26 cellular contexts compared by ENCODE assay signal in genomic region chr9:115071176-115071575, GRCh38. TPM values are rescaled to one million over a fixed set of nuclear protein-coding genes. Genes with fewer than 3 reads are reported as not detected.
DNase-seq lines count a peak whose midpoint lies in the region; ATAC-seq and TF ChIP-seq lines count a peak whose summit lies in the region.
"Had no signal": no experiment of that assay in that cellular context is flagged by ENCODE, and none has a peak within 500 bp of the region (broad histone marks: within the 10 kb centered on the region; RNA-seq: fewer than 3 reads in every experiment).

No MANE protein-coding gene starts in this region.

- no peak for ATAC-seq in HG03521 (IDR thresholded peaks at IDR 0.05; ENCODE audit: unreplicated experiment)
- ATAC-seq: GM12878, Right ventricle myocardium inferior had no signal

- TF ChIP-seq CTCF in MCF 10A (IDR thresholded peaks at IDR 0.05; ENCODE audit: unreplicated experiment), result no peak
- TF ChIP-seq CTCF in breast epithelium (IDR thresholded peaks at IDR 0.05), result no peak
- no peak for TF ChIP-seq CTCF in nephron progenitor cell (IDR thresholded peaks at IDR 0.05)

- H3K4me1 Mint-ChIP-seq in MCF 10A (ENCODE audit: insufficient read depth, unreplicated experiment), result no peaks in the 10 kb centered on the region
- peaks cover 11% of the 10 kb centered on the region for H3K4me1 Mint-ChIP-seq in nephron progenitor cell

- H3K4me3 ChIP-seq in breast epithelium (no peak overlapping the region), MG63 (no peak overlapping the region)
- H3K4me3 ChIP-seq: GM12878 had no signal

- no peak for TF ChIP-seq POLR2A in breast epithelium (IDR thresholded peaks at IDR 0.05)

- CTCF ChIA-PET in MCF 10A (lab: Yijun Ruan, JAX), result no interaction called here

- H3K4me1 ChIP-seq in breast epithelium, result no peaks in the 10 kb centered on the region
- H3K4me1 ChIP-seq: BE2C had no signal

- H3K27ac Mint-ChIP-seq in MCF 10A (ENCODE audit: low read depth, unreplicated experiment) (peak overlapping the region; percentile 10), nephron progenitor cell (peak overlapping the region; percentile 64)
- H3K27ac Mint-ChIP-seq: CD4-positive, alpha-beta T cell; HFFc6 had no signal

- DNase-seq in MCF 10A (ENCODE audit: unreplicated experiment) (no peak), breast epithelium (ENCODE audit: low spot score in 2 of 2) (no peak), dedifferentiated amniotic fluid mesenchymal stem cell (ENCODE audit: extremely low spot score) (peak; percentile 18), nephron progenitor cell (no peak), MG63 (no peak), GM19240 (ENCODE audit: insufficient read length, low spot score) (no peak), hippocampal formation (lab: John Stamatoyannopoulos, UW) (no peak)
- DNase-seq: BE2C; Caco-2; CD4-positive, alpha-beta T cell; DMS153; H7; HFFc6; IMR-90; Kasumi-1; NCI-H187; NCI-H2107; NCI-H510A; NCI-H748 treated with DMSO at 0.1 percent for 48 hours; NK-92 treated with Interleukin-12 subunit alpha and Interleukin-12 subunit beta, amount 100 ng/mL, for 24 hours had no signal

- H3K9me3 ChIP-seq in breast epithelium (no peaks in the 10 kb centered on the region), MG63 (no peaks in the 10 kb centered on the region)
- H3K9me3 ChIP-seq: BE2C, Caco-2 had no signal

- POLR2A ChIA-PET in MCF 10A (lab: Yijun Ruan, JAX), result no interaction called here

- BruUV-seq in MCF 10A (replicated peaks; lab: Mats Ljungman, UMichigan), result no TSS peak

- no peaks in the 10 kb centered on the region for H3K27me3 ChIP-seq in breast epithelium
- H3K27me3 ChIP-seq in MG63, result no peaks in the 10 kb centered on the region
- H3K27me3 ChIP-seq: BE2C had no signal

- H3K36me3 ChIP-seq in breast epithelium (no peaks in the 10 kb centered on the region), MG63 (no peaks in the 10 kb centered on the region)
- H3K36me3 ChIP-seq: BE2C had no signal

- H3K9me3 Mint-ChIP-seq in MCF 10A (ENCODE audit: unreplicated experiment) (no peaks in the 10 kb centered on the region), nephron progenitor cell (peaks cover 4% of the 10 kb centered on the region)
- H3K9me3 Mint-ChIP-seq: CD4-positive, alpha-beta T cell; HFFc6 had no signal

- no peak overlapping the region for H3K27ac ChIP-seq in breast epithelium
- H3K27ac ChIP-seq: 22Rv1, HL-60 had no signal

- H3K4me3 Mint-ChIP-seq in MCF 10A (ENCODE audit: unreplicated experiment), result no peak overlapping the region
- H3K4me3 Mint-ChIP-seq in nephron progenitor cell, result no peak overlapping the region
- H3K4me3 Mint-ChIP-seq: CD4-positive, alpha-beta T cell; HFFc6 had no signal

- intact Hi-C loops in MCF 10A (cut with micrococcal nuclease), result no loop called here
- intact Hi-C loops in breast epithelium (cut with DNase I; ENCODE audit: low total_unique reads), result no loop called here

- peaks cover 11% of the 10 kb centered on the region for H3K36me3 Mint-ChIP-seq in MCF 10A (ENCODE audit: insufficient read depth, unreplicated experiment)
- H3K36me3 Mint-ChIP-seq in nephron progenitor cell (ENCODE audit: low read depth), result no peaks in the 10 kb centered on the region

- H3K27me3 Mint-ChIP-seq in MCF 10A (ENCODE audit: insufficient read depth, unreplicated experiment), result no peaks in the 10 kb centered on the region
- H3K27me3 Mint-ChIP-seq in nephron progenitor cell (ENCODE audit: low read depth, poor library complexity), result peaks cover 6% of the 10 kb centered on the region

RNA-seq across cellular contexts. Expression of gene TNC, which starts 46.8 kb away (rescaled TPM):
- total RNA-seq in MCF 10A (2022) (49.8 and 82.4 TPM in 2 replicates), breast epithelium (10 to 100 TPM in 2 of 3 donors, 1 to 10 TPM in 1; 2.4 to 58.0 (median 44.6) TPM)
- 3.0 and 4.2 TPM in 2 replicates for total RNA-seq in MG63 (2014; rRNA removed; shearing (Covaris generic); ENCODE audit: low replicate concordance)
- total RNA-seq: OCI-LY7 had no signal
